In the genomic region with DNA sequence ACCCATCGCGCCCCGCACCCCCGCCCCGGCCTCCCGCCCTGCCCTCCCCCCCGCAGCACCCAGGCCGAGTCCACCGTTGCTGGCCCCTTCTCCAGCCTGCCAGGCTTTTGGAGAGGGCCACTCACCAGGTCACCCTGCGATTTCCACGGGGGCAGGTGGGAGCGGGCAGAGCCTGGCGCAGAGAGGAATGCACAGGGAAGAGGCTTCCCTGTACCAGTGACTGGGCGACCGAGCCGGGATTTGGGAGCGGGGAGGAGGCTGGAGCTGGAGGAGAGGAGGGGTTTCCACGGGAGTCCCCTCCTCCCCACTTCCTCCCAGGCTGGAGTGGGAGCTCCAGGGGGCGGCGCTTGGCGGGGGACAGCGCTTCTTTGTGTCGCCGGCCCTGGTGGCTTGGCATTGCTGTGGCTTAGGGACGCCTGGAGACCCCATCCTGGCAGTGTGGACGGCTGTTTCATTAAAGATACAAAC, we compare ENCODE assay signal across 10 cellular contexts. TPM values are rescaled to one million over a fixed set of nuclear protein-coding genes. Genes with fewer than 3 reads are reported as not detected.
DNase-seq lines count a peak whose midpoint lies in the region; ATAC-seq and TF ChIP-seq lines count a peak whose summit lies in the region.
"Had no signal": no experiment of that assay in that cellular context is flagged by ENCODE, and none has a peak within 500 bp of the region (broad histone marks: within the 10 kb centered on the region; RNA-seq: fewer than 3 reads in every experiment).

No MANE protein-coding gene starts in this region.

- H3K27me3 ChIP-seq in ectodermal cell (ENCODE audit: control insufficient read depth, insufficient read depth, low read length, poor library complexity, severe bottlenecking) (no peaks in the 10 kb centered on the region), liver (ENCODE audit: control insufficient read depth in 4 of 4, insufficient read depth in 4 of 4, low read length in 3 of 4) (no peaks in the 10 kb centered on the region), subcutaneous abdominal adipose tissue (ENCODE audit: control insufficient read depth in 5 of 5, insufficient read depth in 4 of 5, low read length in 5 of 5) (no peaks in the 10 kb centered on the region)

- CTCF ChIA-PET in GM10248 (lab: Yijun Ruan, JAX) = interaction anchor here (1.0 to 2.3 kb wide), 4 partner anchors 11 to 29 kb away, joined by 3 to 8 read pairs (median 6); a partner anchor contains a TSS

- peak; percentile 20 for DNase-seq in GM10248 (ENCODE audit: extremely low spot score)
- DNase-seq in NCI-H446 (lab: John Stamatoyannopoulos, UW) = peak; percentile 45 to 75
- no peak for DNase-seq in stimulated activated CD4-positive, alpha-beta T cell treated with anti-CD3 and anti-CD28 coated beads, Interleukin-2, amount 100 ng/mL, for 48 hours
- no peak for DNase-seq in CD1c-positive myeloid dendritic cell (ENCODE audit: extremely low spot score)

- H3K4me1 ChIP-seq in ectodermal cell (ENCODE audit: control insufficient read depth, insufficient read depth, low read length) = no peaks in the 10 kb centered on the region
- peaks cover 1 to 12% (median 6%) of the 10 kb centered on the region in 4 donors for H3K4me1 ChIP-seq in liver (ENCODE audit: control insufficient read depth in 4 of 4, insufficient read depth in 4 of 4, low read length in 3 of 4)
- peaks cover 4 to 27% (median 24%) of the 10 kb centered on the region in 5 donors for H3K4me1 ChIP-seq in subcutaneous abdominal adipose tissue (ENCODE audit: control insufficient read depth in 5 of 5, insufficient read depth in 5 of 5, low read length in 5 of 5)

- H3K4me3 ChIP-seq in ectodermal cell (ENCODE audit: insufficient read depth, low read depth, low read length) = peak overlapping the region; percentile 52
- H3K4me3 ChIP-seq in liver (ENCODE audit: low read depth in 1 of 3, low read length in 3 of 3) = peak overlapping the region; percentile 72 to 92 (median 80)
- peak overlapping the region; percentile 69 to 84 (median 73) for H3K4me3 ChIP-seq in subcutaneous abdominal adipose tissue (ENCODE audit: low read depth in 1 of 5, low read length in 5 of 5)

- H3K9me3 ChIP-seq in ectodermal cell (ENCODE audit: control insufficient read depth, low read length) (no peaks in the 10 kb centered on the region), liver (ENCODE audit: control insufficient read depth in 4 of 4, low read length in 3 of 4) (no peaks in the 10 kb centered on the region), subcutaneous abdominal adipose tissue (ENCODE audit: control insufficient read depth in 5 of 5, low read length in 5 of 5) (no peaks in the 10 kb centered on the region)

- no peak for TF ChIP-seq CTCF in GM10248 (IDR thresholded peaks at IDR 0.05; ENCODE audit: control extremely low read depth, extremely low read depth, low read depth, missing control alignments)
- TF ChIP-seq CTCF in liver (IDR thresholded peaks at IDR 0.05; ENCODE audit: low read depth, low read length, missing input control) = no peak

- no peak for ATAC-seq in HG03378 (IDR thresholded peaks at IDR 0.05; ENCODE audit: unreplicated experiment)

- WGBS in ectodermal cell, 2 experiments = 0 to 1% methylated on average over 21 to 26 of the region's 26 CpGs
- WGBS in liver = 2% methylated on average over 26 of the region's 26 CpGs

- H3K9ac ChIP-seq in liver (ENCODE audit: low read depth in 1 of 2, low read length in 2 of 2) = no peak overlapping the region
- H3K9ac ChIP-seq in subcutaneous abdominal adipose tissue (ENCODE audit: low read length in 5 of 5) = peak overlapping the region in 4 of 5 donors; percentile 4 to 78 (median 45)

- H3K36me3 ChIP-seq in ectodermal cell (ENCODE audit: control insufficient read depth, insufficient read depth, low read length) (no peaks in the 10 kb centered on the region), liver (ENCODE audit: control insufficient read depth in 4 of 4, insufficient read depth in 3 of 4, low read depth in 1 of 4, low read length in 3 of 4) (no peaks in the 10 kb centered on the region), subcutaneous abdominal adipose tissue (ENCODE audit: control insufficient read depth in 5 of 5, insufficient read depth in 5 of 5, low read length in 5 of 5) (peaks cover 0 to under 1% (median 0%) of the 10 kb centered on the region in 5 donors)

- peak in 1 of 2 donors; percentile 38 for TF ChIP-seq RAD21 in liver (IDR thresholded peaks at IDR 0.05)

- H3K27ac ChIP-seq in ectodermal cell (ENCODE audit: insufficient read depth, low read depth, low read length, poor library complexity, severe bottlenecking) (peak overlapping the region; percentile 89), liver (ENCODE audit: low read depth in 1 of 2, low read length in 2 of 2) (peak overlapping the region; percentile 84 to 86), subcutaneous abdominal adipose tissue (ENCODE audit: low read depth, low read length) (peak overlapping the region; percentile 37)

- POLR2A ChIA-PET in GM10248 (lab: Yijun Ruan, JAX) = no interaction called here

TF ChIP-seq in liver, 16 proteins besides CTCF, POLR2A, EP300 and RAD21:
- TF ChIP-seq EGR1 (IDR thresholded peaks at IDR 0.05; ENCODE audit: low read depth in 2 of 2) = peak in 1 of 2 donors; percentile 9
- TF ChIP-seq, protein P1, sequence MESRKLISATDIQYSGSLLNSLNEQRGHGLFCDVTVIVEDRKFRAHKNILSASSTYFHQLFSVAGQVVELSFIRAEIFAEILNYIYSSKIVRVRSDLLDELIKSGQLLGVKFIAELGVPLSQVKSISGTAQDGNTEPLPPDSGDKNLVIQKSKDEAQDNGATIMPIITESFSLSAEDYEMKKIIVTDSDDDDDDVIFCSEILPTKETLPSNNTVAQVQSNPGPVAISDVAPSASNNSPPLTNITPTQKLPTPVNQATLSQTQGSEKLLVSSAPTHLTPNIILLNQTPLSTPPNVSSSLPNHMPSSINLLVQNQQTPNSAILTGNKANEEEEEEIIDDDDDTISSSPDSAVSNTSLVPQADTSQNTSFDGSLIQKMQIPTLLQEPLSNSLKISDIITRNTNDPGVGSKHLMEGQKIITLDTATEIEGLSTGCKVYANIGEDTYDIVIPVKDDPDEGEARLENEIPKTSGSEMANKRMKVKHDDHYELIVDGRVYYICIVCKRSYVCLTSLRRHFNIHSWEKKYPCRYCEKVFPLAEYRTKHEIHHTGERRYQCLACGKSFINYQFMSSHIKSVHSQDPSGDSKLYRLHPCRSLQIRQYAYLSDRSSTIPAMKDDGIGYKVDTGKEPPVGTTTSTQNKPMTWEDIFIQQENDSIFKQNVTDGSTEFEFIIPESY (IDR thresholded peaks at IDR 0.05) = no peak
- TF ChIP-seq, protein P2, sequence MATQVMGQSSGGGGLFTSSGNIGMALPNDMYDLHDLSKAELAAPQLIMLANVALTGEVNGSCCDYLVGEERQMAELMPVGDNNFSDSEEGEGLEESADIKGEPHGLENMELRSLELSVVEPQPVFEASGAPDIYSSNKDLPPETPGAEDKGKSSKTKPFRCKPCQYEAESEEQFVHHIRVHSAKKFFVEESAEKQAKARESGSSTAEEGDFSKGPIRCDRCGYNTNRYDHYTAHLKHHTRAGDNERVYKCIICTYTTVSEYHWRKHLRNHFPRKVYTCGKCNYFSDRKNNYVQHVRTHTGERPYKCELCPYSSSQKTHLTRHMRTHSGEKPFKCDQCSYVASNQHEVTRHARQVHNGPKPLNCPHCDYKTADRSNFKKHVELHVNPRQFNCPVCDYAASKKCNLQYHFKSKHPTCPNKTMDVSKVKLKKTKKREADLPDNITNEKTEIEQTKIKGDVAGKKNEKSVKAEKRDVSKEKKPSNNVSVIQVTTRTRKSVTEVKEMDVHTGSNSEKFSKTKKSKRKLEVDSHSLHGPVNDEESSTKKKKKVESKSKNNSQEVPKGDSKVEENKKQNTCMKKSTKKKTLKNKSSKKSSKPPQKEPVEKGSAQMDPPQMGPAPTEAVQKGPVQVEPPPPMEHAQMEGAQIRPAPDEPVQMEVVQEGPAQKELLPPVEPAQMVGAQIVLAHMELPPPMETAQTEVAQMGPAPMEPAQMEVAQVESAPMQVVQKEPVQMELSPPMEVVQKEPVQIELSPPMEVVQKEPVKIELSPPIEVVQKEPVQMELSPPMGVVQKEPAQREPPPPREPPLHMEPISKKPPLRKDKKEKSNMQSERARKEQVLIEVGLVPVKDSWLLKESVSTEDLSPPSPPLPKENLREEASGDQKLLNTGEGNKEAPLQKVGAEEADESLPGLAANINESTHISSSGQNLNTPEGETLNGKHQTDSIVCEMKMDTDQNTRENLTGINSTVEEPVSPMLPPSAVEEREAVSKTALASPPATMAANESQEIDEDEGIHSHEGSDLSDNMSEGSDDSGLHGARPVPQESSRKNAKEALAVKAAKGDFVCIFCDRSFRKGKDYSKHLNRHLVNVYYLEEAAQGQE (IDR thresholded peaks at IDR 0.05) = peak; percentile 38

RNA-seq across cellular contexts. Expression of a gene that starts 19.3 kb away (rescaled TPM):
- 134 TPM for polyA plus RNA-seq in ectodermal cell (2013, experiment 1 of 4)
- 135 TPM for polyA plus RNA-seq in ectodermal cell (2013, experiment 2 of 4)
- polyA plus RNA-seq in ectodermal cell (2013, experiment 3 of 4) = 81.5 TPM
- 95.3 TPM for polyA plus RNA-seq in ectodermal cell (2013, experiment 4 of 4)
- 10 to 100 TPM; 25.4 to 75.1 TPM for total RNA-seq in liver
- polyA plus RNA-seq in liver = 10 to 100 TPM; 20.2 to 34.9 TPM

RNA-seq across cellular contexts. Expression of a gene that starts 52.4 kb away (rescaled TPM):
- not detected for polyA plus RNA-seq in ectodermal cell (2013, experiment 1 of 4)
- not detected for polyA plus RNA-seq in ectodermal cell (2013, experiment 2 of 4)
- polyA plus RNA-seq in ectodermal cell (2013, experiment 3 of 4) = not detected
- polyA plus RNA-seq in ectodermal cell (2013, experiment 4 of 4) = not detected
- total RNA-seq in liver = not detected
- not detected for polyA plus RNA-seq in liver
- total RNA-seq: renal cortical epithelial cell had no signal
- polyA plus RNA-seq: IgD-negative memory B cell had no signal

Comparison
In these comparisons a context has a peak if more than half of its experiments do, and no peak if none do; other contexts are left out.
1. DNase-seq: peak in GM10248 (single experiment) and NCI-H446 (2 of 2); none in stimulated activated CD4-positive, alpha-beta T cell treated with anti-CD3 and anti-CD28 coated beads, Interleukin-2, amount 100 ng/mL, for 48 hours (0 of 2) and CD1c-positive myeloid dendritic cell (single experiment).
2. H3K27ac ChIP-seq: peak in every context shown above with its lines; median percentile 89 in ectodermal cell; 85 in liver; 37 in subcutaneous abdominal adipose tissue.
3. H3K9ac ChIP-seq: peak in subcutaneous abdominal adipose tissue (4 of 5); none in liver (0 of 2).
4. Peak in every context shown above with its lines, with median percentiles within 50 percentile points of each other: H3K4me3 ChIP-seq.